27 cellular contexts compared by ENCODE assay signal in genomic region chr20:58569211-58570125, GRCh38. TPM values are rescaled to one million over a fixed set of nuclear protein-coding genes. Genes with fewer than 3 reads are reported as not detected.
DNase-seq lines count a peak whose midpoint lies in the region; FAIRE-seq and TF ChIP-seq lines count a peak whose summit lies in the region.
"Had no signal": no experiment of that assay in that cellular context is flagged by ENCODE, and none has a peak within 500 bp of the region (broad histone marks: within the 10 kb centered on the region; RNA-seq: fewer than 3 reads in every experiment).

No MANE protein-coding gene starts in this region.

- H3K27ac Mint-ChIP-seq in glutamatergic neuron (ENCODE audit: unreplicated experiment), result no peak overlapping the region
- H3K27ac Mint-ChIP-seq: CD8-positive, alpha-beta T cell; natural killer cell had no signal

- in situ Hi-C loops in KBM-7 (cut with MboI; ENCODE audit: low pct_unique_long_range_greater_than_20kb, low sequenced_read_pairs), result no loop called here

- H3K9ac ChIP-seq in SK-N-MC (ENCODE audit: insufficient read length) (peak overlapping the region; percentile 21), kidney (ENCODE audit: low read length in 2 of 2) (no peak overlapping the region)

- H3K36me3 ChIP-seq in SK-N-MC (ENCODE audit: insufficient read depth, low read length) (no peaks in the 10 kb centered on the region), kidney (ENCODE audit: control insufficient read depth in 1 of 2, insufficient read depth in 2 of 2, low read length in 2 of 2) (no peaks in the 10 kb centered on the region)
- H3K36me3 ChIP-seq: thyroid gland had no signal

- no peak for FAIRE-seq in kidney (lab: Jason Lieb, UNC)
- FAIRE-seq: GM18507 had no signal

- H3K9me3 ChIP-seq in SK-N-MC (ENCODE audit: low read depth, low read length) (no peaks in the 10 kb centered on the region), kidney (ENCODE audit: control insufficient read depth in 1 of 2, low read length in 2 of 2) (no peaks in the 10 kb centered on the region)
- H3K9me3 ChIP-seq: thyroid gland had no signal

- peaks cover 4 to 6% of the 10 kb centered on the region in 2 donors for H3K4me1 ChIP-seq in kidney (ENCODE audit: control insufficient read depth in 1 of 2, insufficient read depth in 1 of 2, low read depth in 1 of 2, low read length in 2 of 2)
- H3K4me1 ChIP-seq: thyroid gland had no signal

- peak overlapping the region; percentile 92 for H3K27ac ChIP-seq in SK-N-MC
- peak overlapping the region; percentile 49 to 75 for H3K27ac ChIP-seq in kidney (ENCODE audit: low read depth in 2 of 2, low read length in 2 of 2)
- H3K27ac ChIP-seq: thyroid gland, VCaP had no signal

- H3K27me3 Mint-ChIP-seq in glutamatergic neuron (ENCODE audit: unreplicated experiment), result peaks cover 3% of the 10 kb centered on the region

- 0 out of 2 replicates have a peak overlapping the region, but pooled peaks have one; percentile 8 for H3K4me3 ChIP-seq in SK-N-MC
- H3K4me3 ChIP-seq in kidney (ENCODE audit: low read length in 2 of 2), result peak overlapping the region; percentile 22 to 64
- H3K4me3 ChIP-seq: coronary artery, thyroid gland had no signal

- H3K36me3 Mint-ChIP-seq in glutamatergic neuron (ENCODE audit: unreplicated experiment), result no peaks in the 10 kb centered on the region
- H3K36me3 Mint-ChIP-seq: CD8-positive, alpha-beta T cell; natural killer cell had no signal

- intact Hi-C loops in kidney (cut with DNase I), result loop anchor here (5.0 kb wide), 1 partner anchor 262 kb away; the partner anchor contains the start of gene RAB22A

- no peak overlapping the region for H3K4me3 Mint-ChIP-seq in glutamatergic neuron (ENCODE audit: unreplicated experiment)
- H3K4me3 Mint-ChIP-seq: CD8-positive, alpha-beta T cell; natural killer cell had no signal

- H3K4me1 Mint-ChIP-seq in glutamatergic neuron (ENCODE audit: low read depth, unreplicated experiment), result peaks cover 1% of the 10 kb centered on the region
- H3K4me1 Mint-ChIP-seq: natural killer cell had no signal

- H3K9me3 Mint-ChIP-seq in glutamatergic neuron (ENCODE audit: unreplicated experiment), result peaks cover under 1% of the 10 kb centered on the region
- H3K9me3 Mint-ChIP-seq: CD8-positive, alpha-beta T cell; natural killer cell had no signal

- TF ChIP-seq CTCF in kidney (IDR thresholded peaks at IDR 0.05; ENCODE audit: borderline replicate concordance, extremely low read depth, insufficient read depth) (no peak), glutamatergic neuron (IDR thresholded peaks at IDR 0.05; ENCODE audit: partially characterized antibody, unreplicated experiment) (no peak)

- peak; percentile 22 for DNase-seq in KBM-7
- no peak for DNase-seq in SK-N-MC (ENCODE audit: low read depth, low spot score)
- no peak for DNase-seq in kidney
- DNase-seq in renal cortical epithelial cell (ENCODE audit: low read depth), result peak; percentile 25
- no peak for DNase-seq in glutamatergic neuron
- DNase-seq in NCI-H82 treated with DMSO at 0.1 percent for 48 hours (lab: John Stamatoyannopoulos, UW; ENCODE audit: unreplicated experiment), result no peak
- DNase-seq in activated naive CD4-positive, alpha-beta T cell treated with Interleukin-2 at 50 U/mL for 16 hours, result no peak
- DNase-seq in ecto neural progenitor cell (ENCODE audit: low spot score), result no peak
- DNase-seq: activated CD4-positive, alpha-beta T cell treated with anti-CD3 and anti-CD28 coated beads, Interleukin-2, amount 50 U/mL, for 4 hours; activated CD8-positive, alpha-beta memory T cell treated with anti-CD3 and anti-CD28 coated beads, Interleukin-2, amount 50 U/mL, for 48 hours; activated gamma-delta T cell; CD8-positive, alpha-beta T cell; kidney glomerular epithelial cell; natural killer cell; NCI-H1048; NCI-H1930; NCI-H2227 treated with DMSO at 0.1 percent for 48 hours; NCI-H748 treated with DMSO at 0.1 percent for 48 hours; SIG-M5; stimulated activated CD4-positive, alpha-beta T cell treated with anti-CD3 and anti-CD28 coated beads, Interleukin-4, amount 100 ng/mL, for 24 hours; stimulated activated naive CD4-positive, alpha-beta T cell treated with Interleukin-2 at 50 U/mL for 16 hours; T-helper 2 cell; thyroid gland had no signal

RNA-seq across cellular contexts. Expression of gene APCDD1L, which starts 54.3 kb away (rescaled TPM):
- total RNA-seq in kidney, result 1.2 TPM
- polyA plus RNA-seq in kidney (ENCODE audit: insufficient read depth, low read depth, low replicate concordance), result 4.5 TPM
- 5.7 and 13.7 TPM in 2 replicates for total RNA-seq in renal cortical epithelial cell
- not detected for total RNA-seq in glutamatergic neuron (ENCODE audit: unreplicated experiment)
- total RNA-seq: CD8-positive, alpha-beta T cell; mesenteric fat pad; natural killer cell had no signal

Comparison
In these comparisons a context has a peak if more than half of its experiments do, and no peak if none do; other contexts are left out.
1. DNase-seq: peak in KBM-7 (single experiment) and renal cortical epithelial cell (single experiment); none in SK-N-MC (single experiment), kidney (single experiment), glutamatergic neuron (single experiment), NCI-H82 treated with DMSO at 0.1 percent for 48 hours (single experiment), activated naive CD4-positive, alpha-beta T cell treated with Interleukin-2 at 50 U/mL for 16 hours (single experiment) and ecto neural progenitor cell (single experiment).